ENCODE assay signal across 16 cellular contexts in genomic region chr1:165152109-165152508, GRCh38.
A peak's percentile ranks its signal among the peaks of the same experiment; 100 is the strongest.
DNase-seq lines count a peak whose midpoint lies in the region; ATAC-seq, FAIRE-seq and TF ChIP-seq lines count a peak whose summit lies in the region.
"Had no signal": no experiment of that assay in that cellular context is flagged by ENCODE, and none has a peak within 500 bp of the region (broad histone marks: within the 10 kb centered on the region; RNA-seq: fewer than 3 reads in every experiment).

No MANE protein-coding gene starts in this region.

- peak; percentile 71 for ATAC-seq in GM18867 (IDR thresholded peaks at IDR 0.05; ENCODE audit: unreplicated experiment)
- ATAC-seq in GM21526 (IDR thresholded peaks at IDR 0.05; ENCODE audit: low FRiP score, unreplicated experiment) = peak; percentile 53
- ATAC-seq in foreskin keratinocyte = no peak
- ATAC-seq: CD8-positive, alpha-beta T cell had no signal

- FAIRE-seq in HTR-8/SVneo (lab: Jason Lieb, UNC) = no peak
- FAIRE-seq: A204.1, GM12892, H54 had no signal

- TF ChIP-seq CTCF in VCaP (conservative IDR thresholded peaks at IDR 0.05) (no peak), GM13977 (IDR thresholded peaks at IDR 0.05; ENCODE audit: extremely low read depth, insufficient read depth, missing control alignments) (no peak), foreskin keratinocyte (conservative IDR thresholded peaks at IDR 0.05) (no peak)

- DNase-seq in DMS53 (lab: John Stamatoyannopoulos, UW) (peak; percentile 73), GM13977 (ENCODE audit: low spot score) (no peak), DMS153 (lab: John Stamatoyannopoulos, UW) (no peak), HTR-8/SVneo (ENCODE audit: insufficient read length, low spot score) (no peak), foreskin keratinocyte (no peak)
- DNase-seq: BE2C; CD8-positive, alpha-beta T cell; GM23248 had no signal

- no peaks in the 10 kb centered on the region for H3K4me1 ChIP-seq in foreskin keratinocyte
- H3K4me1 ChIP-seq: BE2C had no signal

- H3K27ac ChIP-seq in VCaP = peak overlapping the region; percentile 57
- H3K27ac ChIP-seq in foreskin keratinocyte = no peak overlapping the region
- H3K27ac ChIP-seq: C4-2B, GM23248, KMS-11 had no signal

- peaks cover 50% of the 10 kb centered on the region for H3K27me3 ChIP-seq in foreskin keratinocyte

- in situ Hi-C loops in GM13977 (cut with MboI; ENCODE audit: low pct_unique_long_range_greater_than_20kb, low sequenced_read_pairs, unreplicated experiment) = no loop called here
